ENCODE assay signal across 21 cellular contexts in genomic region chr13:113243847-113244246, GRCh38. TPM values are rescaled to one million over a fixed set of nuclear protein-coding genes. Genes with fewer than 3 reads are reported as not detected.
A peak's percentile ranks its signal among the peaks of the same experiment; 100 is the strongest.
DNase-seq lines count a peak whose midpoint lies in the region; ATAC-seq and TF ChIP-seq lines count a peak whose summit lies in the region.
"Had no signal": no experiment of that assay in that cellular context is flagged by ENCODE, and none has a peak within 500 bp of the region (broad histone marks: within the 10 kb centered on the region; RNA-seq: fewer than 3 reads in every experiment).

No MANE protein-coding gene starts in this region.

- no peak overlapping the region for H3K14ac ChIP-seq in trophoblast cell (ENCODE audit: low read length)

- no peak overlapping the region for H3K23ac ChIP-seq in trophoblast cell (ENCODE audit: low read length)

- H3K4me1 Mint-ChIP-seq in WTC11, result peaks cover 10% of the 10 kb centered on the region
- no peaks in the 10 kb centered on the region for H3K4me1 Mint-ChIP-seq in endodermal cell
- H3K4me1 Mint-ChIP-seq: B cell, CD14-positive monocyte had no signal

- DNase-seq in WTC11 (ENCODE audit: low spot score) (no peak), endodermal cell (no peak), OCI-LY7 (ENCODE audit: low spot score) (no peak), trophoblast cell (no peak), NCI-H1930 (lab: John Stamatoyannopoulos, UW) (no peak)
- DNase-seq: CD4-positive, alpha-beta T cell; CD8-positive, alpha-beta memory T cell; DMS 273 treated with DMSO at 0.1 percent for 48 hours; DMS79; EL; GDM1; HFFc6 had no signal

- no peaks in the 10 kb centered on the region for H3K27me3 ChIP-seq in HUES48 (ENCODE audit: control insufficient read depth, insufficient read depth, low read length)
- H3K27me3 ChIP-seq in endodermal cell (ENCODE audit: control insufficient read depth, insufficient read depth, low read length, poor library complexity, severe bottlenecking), result no peaks in the 10 kb centered on the region
- no peaks in the 10 kb centered on the region for H3K27me3 ChIP-seq in trophoblast cell (ENCODE audit: insufficient read depth, low read length)
- H3K27me3 ChIP-seq: BLaER1 had no signal

- CTCF ChIA-PET in WTC11 (lab: Charles Lee), result interaction anchor here (1.5 kb wide), 1 partner anchor 301 kb away, joined by 4 read pairs; no protein-coding TSS in a partner anchor
- CTCF ChIA-PET in OCI-LY7 (lab: Charles Lee; ENCODE audit: unreplicated experiment), result no interaction called here

- H3K79me1 ChIP-seq in trophoblast cell (ENCODE audit: low read length), result no peaks in the 10 kb centered on the region

- ATAC-seq in WTC11 (no peak), GM21390 (IDR thresholded peaks at IDR 0.05; ENCODE audit: unreplicated experiment) (no peak)
- ATAC-seq: GM12878 had no signal

- intact Hi-C loops in OCI-LY7 (cut with micrococcal nuclease; ENCODE audit: unreplicated experiment), result no loop called here

- no peak overlapping the region for H2BK12ac ChIP-seq in trophoblast cell (ENCODE audit: low read length)

- H3K18ac ChIP-seq in trophoblast cell (ENCODE audit: low read length), result no peak overlapping the region

- H4K12ac ChIP-seq in trophoblast cell (ENCODE audit: low read depth, low read length), result no peak overlapping the region

- H3K36me3 ChIP-seq in HUES48 (ENCODE audit: control insufficient read depth, insufficient read depth, low read length) (peaks cover 90% of the 10 kb centered on the region), endodermal cell (ENCODE audit: control insufficient read depth, insufficient read depth, low read length) (peaks cover 93% of the 10 kb centered on the region), OCI-LY7 (ENCODE audit: insufficient read depth, low read length) (peaks cover 39% of the 10 kb centered on the region), trophoblast cell (ENCODE audit: control insufficient read depth in 1 of 2, insufficient read depth in 2 of 2, low read length in 2 of 2) (peaks cover 50 to 56% of the 10 kb centered on the region in 2 experiments)

- no peak overlapping the region for H2BK5ac ChIP-seq in trophoblast cell (ENCODE audit: low read depth, low read length, poor library complexity)

- H2BK120ac ChIP-seq in trophoblast cell (ENCODE audit: insufficient read depth, low read length, poor library complexity), result no peak overlapping the region

- H3K9ac ChIP-seq in HUES48 (ENCODE audit: low read depth, low read length) (peak overlapping the region; percentile 15; the same call in 1 of the 2 replicates), endodermal cell (ENCODE audit: extremely low read depth, low read length, poor library complexity, severe bottlenecking) (no peak overlapping the region), trophoblast cell (ENCODE audit: low read length) (no peak overlapping the region)
- H3K9ac ChIP-seq: BLaER1 had no signal

- H3K4me2 ChIP-seq in OCI-LY7 (ENCODE audit: low read length), result no peak overlapping the region
- H3K4me2 ChIP-seq in trophoblast cell (ENCODE audit: low read length), result no peak overlapping the region
- H3K4me2 ChIP-seq: BLaER1 had no signal

- H3K9me2 ChIP-seq in OCI-LY7 (ENCODE audit: insufficient read depth, low read length), result no peaks in the 10 kb centered on the region

- H3K4ac ChIP-seq in trophoblast cell (ENCODE audit: low read depth, low read length), result no peak overlapping the region

- H3K4me3 ChIP-seq in HUES48 (ENCODE audit: low read depth, low read length), result no peak overlapping the region
- no peak overlapping the region for H3K4me3 ChIP-seq in endodermal cell (ENCODE audit: low read length)
- H3K4me3 ChIP-seq in OCI-LY7 (ENCODE audit: low read depth, low read length, poor library complexity, severe bottlenecking), result no peak overlapping the region
- H3K4me3 ChIP-seq in trophoblast cell (ENCODE audit: low read depth, low read length), result no peak overlapping the region
- H3K4me3 ChIP-seq: BLaER1, GM12878, HAP-1 had no signal

- TF ChIP-seq CTCF in C4-2B (conservative IDR thresholded peaks at IDR 0.05) (no peak), WTC11 (IDR thresholded peaks at IDR 0.05) (no peak), endodermal cell (conservative IDR thresholded peaks at IDR 0.05) (no peak), OCI-LY7 (conservative IDR thresholded peaks at IDR 0.05; ENCODE audit: low read length) (no peak)

- no TSS peak for BruUV-seq in OCI-LY7 (replicated peaks; lab: Mats Ljungman, UMichigan)

- no peak overlapping the region for H2AK5ac ChIP-seq in trophoblast cell (ENCODE audit: low read length)

- peak overlapping the region; percentile 98 for H3K27ac Mint-ChIP-seq in WTC11
- peak overlapping the region; percentile 64 for H3K27ac Mint-ChIP-seq in endodermal cell
- H3K27ac Mint-ChIP-seq: B cell; CD4-positive, alpha-beta T cell; HFFc6 had no signal

- H3K27ac ChIP-seq in C4-2B (peak overlapping the region; percentile 35; the same call in 1 of the 2 replicates), HUES48 (ENCODE audit: low read depth, low read length) (peak overlapping the region; percentile 53), endodermal cell (ENCODE audit: low read depth, low read length) (no peak overlapping the region), OCI-LY7 (ENCODE audit: low read depth, low read length, poor library complexity, severe bottlenecking) (no peak overlapping the region), trophoblast cell (ENCODE audit: low read depth, low read length) (no peak overlapping the region)
- H3K27ac ChIP-seq: 22Rv1, BLaER1 had no signal

- H3K9me3 Mint-ChIP-seq in WTC11 (no peaks in the 10 kb centered on the region), endodermal cell (no peaks in the 10 kb centered on the region)
- H3K9me3 Mint-ChIP-seq: CD14-positive monocyte; CD4-positive, alpha-beta T cell; CD8-positive, alpha-beta memory T cell; HFFc6 had no signal

- WGBS in endodermal cell (ENCODE audit: insufficient coverage in 1 of 2, insufficient read length in 1 of 2), 2 experiments, result 84 to 96% methylated on average over 3 to 6 of the region's 6 CpGs
- no CpG with 5 or more reads among the region's 6 CpGs for WGBS in trophoblast cell (ENCODE audit: extremely low coverage, insufficient coverage, insufficient read length)

- H3K4me1 ChIP-seq in HUES48 (ENCODE audit: control insufficient read depth, insufficient read depth, low read length), result peaks cover 11% of the 10 kb centered on the region
- H3K4me1 ChIP-seq in endodermal cell (ENCODE audit: control insufficient read depth, insufficient read depth, low read length), result no peaks in the 10 kb centered on the region
- no peaks in the 10 kb centered on the region for H3K4me1 ChIP-seq in OCI-LY7 (ENCODE audit: insufficient read depth, low read length, poor library complexity, severe bottlenecking)
- H3K4me1 ChIP-seq in trophoblast cell (ENCODE audit: control insufficient read depth in 1 of 2, insufficient read depth in 2 of 2, low read length in 2 of 2), result peaks cover 0 to 8% of the 10 kb centered on the region in 2 experiments
- H3K4me1 ChIP-seq: BLaER1, HAP-1 had no signal

- H4K91ac ChIP-seq in trophoblast cell (ENCODE audit: low read depth, low read length), result no peak overlapping the region

- H3K9me3 ChIP-seq in HUES48 (ENCODE audit: control insufficient read depth, insufficient read depth, low read length), result no peaks in the 10 kb centered on the region
- no peaks in the 10 kb centered on the region for H3K9me3 ChIP-seq in endodermal cell (ENCODE audit: control insufficient read depth, low read length)
- no peaks in the 10 kb centered on the region for H3K9me3 ChIP-seq in OCI-LY7 (ENCODE audit: low read length)
- no peaks in the 10 kb centered on the region for H3K9me3 ChIP-seq in trophoblast cell (ENCODE audit: insufficient read depth, low read depth, low read length)
- H3K9me3 ChIP-seq: BLaER1, HAP-1 had no signal

- H4K8ac ChIP-seq in trophoblast cell (ENCODE audit: low read depth, low read length), result no peak overlapping the region

- H3K4me3 Mint-ChIP-seq in WTC11 (no peak overlapping the region), endodermal cell (no peak overlapping the region)
- H3K4me3 Mint-ChIP-seq: B cell; CD14-positive monocyte; CD4-positive, alpha-beta T cell; CD8-positive, alpha-beta memory T cell; HFFc6 had no signal

- no peaks in the 10 kb centered on the region for H4K20me1 ChIP-seq in OCI-LY7 (ENCODE audit: insufficient read depth, low read length)
- H4K20me1 ChIP-seq: BLaER1 had no signal

- H3K36me3 Mint-ChIP-seq in WTC11 (peaks cover 91% of the 10 kb centered on the region), endodermal cell (ENCODE audit: low read depth) (peaks cover 91% of the 10 kb centered on the region)

- POLR2A ChIA-PET in WTC11 (lab: Charles Lee) (interaction anchor here (1.2 kb wide), 1 partner anchor 34 kb away, joined by 4 read pairs; no protein-coding TSS in a partner anchor), OCI-LY7 (lab: Charles Lee) (no interaction called here)

- H2AFZ ChIP-seq in OCI-LY7 (ENCODE audit: low read length) (no peak overlapping the region), trophoblast cell (ENCODE audit: insufficient read depth, low read length, poor library complexity) (no peak overlapping the region)

- H3K27me3 Mint-ChIP-seq in WTC11 (ENCODE audit: low read depth), result no peaks in the 10 kb centered on the region
- no peaks in the 10 kb centered on the region for H3K27me3 Mint-ChIP-seq in endodermal cell (ENCODE audit: insufficient read depth)
- H3K27me3 Mint-ChIP-seq: B cell; CD4-positive, alpha-beta T cell; CD8-positive, alpha-beta memory T cell had no signal

- H3K79me2 ChIP-seq in OCI-LY7 (ENCODE audit: insufficient read depth, low read depth, low read length) (no peaks in the 10 kb centered on the region), trophoblast cell (ENCODE audit: control insufficient read depth, insufficient read depth, low read length, poor library complexity) (no peaks in the 10 kb centered on the region)

TF ChIP-seq in WTC11, 78 proteins besides CTCF, POLR2A, EP300 and RAD21 (continues in another document):
- TF ChIP-seq KAT7 (CRISPR knock-in tag; IDR thresholded peaks at IDR 0.05; ENCODE audit: borderline replicate concordance), result no peak
- no peak for TF ChIP-seq CREB1 (CRISPR knock-in tag; IDR thresholded peaks at IDR 0.05)

RNA-seq across cellular contexts. Expression of gene CUL4A, which starts 34.4 kb away (rescaled TPM):
- 97.4 to 100 TPM (median 99.9 TPM) in 3 replicates for total RNA-seq in WTC11 (2021)
- total RNA-seq in endodermal cell, result 10 to 100 TPM; 92.9 to 99.4 TPM
- polyA plus RNA-seq in endodermal cell (2013, experiment 1 of 2), result 64.6 TPM
- polyA plus RNA-seq in endodermal cell (2013, experiment 2 of 2), result 64.5 TPM
- total RNA-seq in OCI-LY7 (2014; rRNA removed; shearing (Covaris generic)), result 44.8 and 49.8 TPM in 2 replicates
- 46.6 and 47.1 TPM in 2 replicates for total RNA-seq in OCI-LY7 (2022)
- 45.6 and 47.5 TPM in 2 replicates for polyA plus RNA-seq in trophoblast cell (2013)

RNA-seq across cellular contexts. Expression of gene PCID2, which starts 35.4 kb away (rescaled TPM):
- total RNA-seq in WTC11 (2021) (64.9 to 69.4 TPM (median 68.5 TPM) in 3 replicates), endodermal cell (10 to 100 TPM; 70.5 to 71.7 TPM), OCI-LY7 (2022) (27.9 and 30.2 TPM in 2 replicates)
- 55.5 TPM for polyA plus RNA-seq in endodermal cell (2013, experiment 1 of 2)
- 54.2 TPM for polyA plus RNA-seq in endodermal cell (2013, experiment 2 of 2)
- total RNA-seq in OCI-LY7 (2014; rRNA removed; shearing (Covaris generic)), result 38.3 and 41.9 TPM in 2 replicates
- 29.9 and 30.4 TPM in 2 replicates for polyA plus RNA-seq in trophoblast cell (2013)

RNA-seq across cellular contexts. Expression of gene LAMP1, which starts 53.2 kb away (rescaled TPM):
- total RNA-seq in WTC11 (2021) (135 to 150 TPM (median 140 TPM) in 3 replicates), endodermal cell (100 to 1,000 TPM; 153 to 160 TPM), OCI-LY7 (2022) (22.4 and 24.6 TPM in 2 replicates)
- 103 TPM for polyA plus RNA-seq in endodermal cell (2013, experiment 1 of 2)
- polyA plus RNA-seq in endodermal cell (2013, experiment 2 of 2), result 95.8 TPM
- total RNA-seq in OCI-LY7 (2014; rRNA removed; shearing (Covaris generic)), result 9.3 and 12.2 TPM in 2 replicates
- polyA plus RNA-seq in trophoblast cell (2013), result 208 and 223 TPM in 2 replicates

Comparison
In these comparisons a context has a peak if more than half of its experiments do, and no peak if none do; other contexts are left out.
1. H3K27ac ChIP-seq: peak in C4-2B (single experiment) and HUES48 (single experiment); none in endodermal cell (single experiment), OCI-LY7 (single experiment) and trophoblast cell (single experiment).